Comparison of ENCODE assay signal across 8 cellular contexts in genomic region chr3:151156618-151157216, GRCh38. TPM values are rescaled to one million over a fixed set of nuclear protein-coding genes. Genes with fewer than 3 reads are reported as not detected.
DNase-seq lines count a peak whose midpoint lies in the region; ATAC-seq and TF ChIP-seq lines count a peak whose summit lies in the region.

No MANE protein-coding gene starts in this region.

- no peaks in the 10 kb centered on the region for H3K4me1 Mint-ChIP-seq in activated T-cell treated with anti-CD3 and anti-CD28 coated beads, Interleukin-2, amount 50 U/mL, for 72 hours (ENCODE audit: low read depth)
- peaks cover 2% of the 10 kb centered on the region for H3K4me1 Mint-ChIP-seq in activated T-cell treated with anti-CD3 and anti-CD28 coated beads, Interleukin-2, amount 50 U/mL, for 24 hours (ENCODE audit: low read depth)
- no peaks in the 10 kb centered on the region for H3K4me1 Mint-ChIP-seq in effector memory CD8-positive, alpha-beta T cell (ENCODE audit: low read depth in 2 of 2)
- no peaks in the 10 kb centered on the region for H3K4me1 Mint-ChIP-seq in naive B cell

- ATAC-seq in activated T-cell treated with anti-CD3 and anti-CD28 coated beads, Interleukin-2, amount 50 U/mL, for 72 hours (replicated peaks in 1 of 2): peak; percentile 65 to 75
- ATAC-seq in GM21723 (IDR thresholded peaks at IDR 0.05; ENCODE audit: unreplicated experiment) (peak; percentile 65), naive B cell (ENCODE audit: low read depth in 2 of 2) (peak; percentile 84 to 89), gastrocnemius medialis (no peak)
- ATAC-seq in effector memory CD8-positive, alpha-beta T cell (replicated peaks): peak; percentile 80

- H3K9me3 Mint-ChIP-seq in activated T-cell treated with anti-CD3 and anti-CD28 coated beads, Interleukin-2, amount 50 U/mL, for 72 hours: no peaks in the 10 kb centered on the region
- no peaks in the 10 kb centered on the region for H3K9me3 Mint-ChIP-seq in activated T-cell treated with anti-CD3 and anti-CD28 coated beads, Interleukin-2, amount 50 U/mL, for 24 hours
- H3K9me3 Mint-ChIP-seq in effector memory CD8-positive, alpha-beta T cell: no peaks in the 10 kb centered on the region
- H3K9me3 Mint-ChIP-seq in naive B cell: no peaks in the 10 kb centered on the region

- TF ChIP-seq CTCF in LNCAP (IDR thresholded peaks at IDR 0.05) (peak; percentile 69), Peyer's patch (IDR thresholded peaks at IDR 0.05) (peak in 5 of 6 experiments; percentile 1 to 64 (median 50)), gastrocnemius medialis (IDR thresholded peaks at IDR 0.05 in 4 of 5, conservative IDR thresholded peaks at IDR 0.05 in 1 of 5) (peak in 1 of 5 experiments; percentile 50)

- H3K36me3 Mint-ChIP-seq in activated T-cell treated with anti-CD3 and anti-CD28 coated beads, Interleukin-2, amount 50 U/mL, for 72 hours (ENCODE audit: insufficient read depth in 2 of 2): no peaks in the 10 kb centered on the region
- H3K36me3 Mint-ChIP-seq in activated T-cell treated with anti-CD3 and anti-CD28 coated beads, Interleukin-2, amount 50 U/mL, for 24 hours (ENCODE audit: low read depth): no peaks in the 10 kb centered on the region
- no peaks in the 10 kb centered on the region for H3K36me3 Mint-ChIP-seq in effector memory CD8-positive, alpha-beta T cell (ENCODE audit: insufficient read depth)
- H3K36me3 Mint-ChIP-seq in naive B cell: no peaks in the 10 kb centered on the region

- no peak overlapping the region for H3K27ac Mint-ChIP-seq in activated T-cell treated with anti-CD3 and anti-CD28 coated beads, Interleukin-2, amount 50 U/mL, for 72 hours
- H3K27ac Mint-ChIP-seq in activated T-cell treated with anti-CD3 and anti-CD28 coated beads, Interleukin-2, amount 50 U/mL, for 24 hours: no peak overlapping the region
- no peak overlapping the region for H3K27ac Mint-ChIP-seq in effector memory CD8-positive, alpha-beta T cell
- no peak overlapping the region for H3K27ac Mint-ChIP-seq in naive B cell

- H3K4me3 Mint-ChIP-seq in activated T-cell treated with anti-CD3 and anti-CD28 coated beads, Interleukin-2, amount 50 U/mL, for 72 hours: no peak overlapping the region
- H3K4me3 Mint-ChIP-seq in activated T-cell treated with anti-CD3 and anti-CD28 coated beads, Interleukin-2, amount 50 U/mL, for 24 hours: no peak overlapping the region
- no peak overlapping the region for H3K4me3 Mint-ChIP-seq in effector memory CD8-positive, alpha-beta T cell
- no peak overlapping the region for H3K4me3 Mint-ChIP-seq in naive B cell

- H3K27me3 Mint-ChIP-seq in activated T-cell treated with anti-CD3 and anti-CD28 coated beads, Interleukin-2, amount 50 U/mL, for 72 hours (ENCODE audit: low read depth): peaks cover 9% of the 10 kb centered on the region
- H3K27me3 Mint-ChIP-seq in activated T-cell treated with anti-CD3 and anti-CD28 coated beads, Interleukin-2, amount 50 U/mL, for 24 hours: no peaks in the 10 kb centered on the region
- peaks cover 22 to 34% of the 10 kb centered on the region in 2 donors for H3K27me3 Mint-ChIP-seq in effector memory CD8-positive, alpha-beta T cell
- peaks cover 0 to 4% (median 0%) of the 10 kb centered on the region in 3 donors for H3K27me3 Mint-ChIP-seq in naive B cell

- H3K4me1 ChIP-seq in Peyer's patch (no peaks in the 10 kb centered on the region), gastrocnemius medialis (no peaks in the 10 kb centered on the region)

- TF ChIP-seq POLR2A in Peyer's patch (IDR thresholded peaks at IDR 0.05) (no peak), gastrocnemius medialis (IDR thresholded peaks at IDR 0.05) (no peak)

- no peak overlapping the region for H3K4me3 ChIP-seq in Peyer's patch
- H3K4me3 ChIP-seq in gastrocnemius medialis: no peak overlapping the region

- peak; percentile 31 to 48 for DNase-seq in activated T-cell treated with anti-CD3 and anti-CD28 coated beads, Interleukin-2, amount 50 U/mL, for 72 hours
- no peak for DNase-seq in activated T-cell treated with anti-CD3 and anti-CD28 coated beads, Interleukin-2, amount 50 U/mL, for 24 hours
- no peak for DNase-seq in Peyer's patch
- DNase-seq in effector memory CD8-positive, alpha-beta T cell: peak; percentile 36 to 47 (median 43)
- peak; percentile 46 for DNase-seq in naive B cell
- DNase-seq in gastrocnemius medialis: no peak

- no peaks in the 10 kb centered on the region for H3K9me3 ChIP-seq in Peyer's patch
- H3K9me3 ChIP-seq in gastrocnemius medialis: no peaks in the 10 kb centered on the region

- no peaks in the 10 kb centered on the region for H3K36me3 ChIP-seq in Peyer's patch
- H3K36me3 ChIP-seq in gastrocnemius medialis: no peaks in the 10 kb centered on the region

- in situ Hi-C loops in gastrocnemius medialis (cut with MboI; ENCODE audit: low sequenced_read_pairs in 4 of 4): no loop called here

- intact Hi-C loops in gastrocnemius medialis (cut with DNase I; ENCODE audit: low total_unique reads): no loop called here

- H3K27me3 ChIP-seq in Peyer's patch (no peaks in the 10 kb centered on the region), gastrocnemius medialis (no peaks in the 10 kb centered on the region)

- H3K27ac ChIP-seq in Peyer's patch: no peak overlapping the region
- no peak overlapping the region for H3K27ac ChIP-seq in gastrocnemius medialis

RNA-seq across cellular contexts. Expression of gene GPR171, which starts 46.3 kb away (rescaled TPM):
- total RNA-seq in activated T-cell treated with anti-CD3 and anti-CD28 coated beads, Interleukin-2, amount 50 U/mL, for 72 hours: 100 to 1,000 TPM in 1 of 2 donors, 10 to 100 TPM in 1; 83.7 to 101 TPM
- total RNA-seq in Peyer's patch (10 to 100 TPM in 1 of 4 donors, 1 to 10 TPM in 3; 4.9 to 11.0 (median 7.3) TPM), gastrocnemius medialis (under 1 TPM in 1 of 4 donors, not detected in 3; 0.56 TPM)
- polyA plus RNA-seq in naive B cell (ENCODE audit: low read depth in 6 of 6): 1 to 10 TPM in 4 of 6 donors, under 1 TPM in 2; 0.62 to 4.7 (median 1.7) TPM

Comparison
In these comparisons a context has a peak if more than half of its experiments do, and no peak if none do; other contexts are left out.
1. DNase-seq: peak in activated T-cell treated with anti-CD3 and anti-CD28 coated beads, Interleukin-2, amount 50 U/mL, for 72 hours (2 of 2), effector memory CD8-positive, alpha-beta T cell (3 of 3) and naive B cell (single experiment); none in activated T-cell treated with anti-CD3 and anti-CD28 coated beads, Interleukin-2, amount 50 U/mL, for 24 hours (single experiment), Peyer's patch (0 of 3) and gastrocnemius medialis (0 of 2).
2. ATAC-seq: peak in activated T-cell treated with anti-CD3 and anti-CD28 coated beads, Interleukin-2, amount 50 U/mL, for 72 hours (2 of 2), GM21723 (single experiment), effector memory CD8-positive, alpha-beta T cell (single experiment) and naive B cell (2 of 2); none in gastrocnemius medialis (0 of 2).
3. RNA of gene GPR171, which starts 46.3 kb away (total RNA-seq): 83.7 to 101 TPM in activated T-cell treated with anti-CD3 and anti-CD28 coated beads, Interleukin-2, amount 50 U/mL, for 72 hours; 4.9 to 11.0 TPM in Peyer's patch and 0.56 TPM in gastrocnemius medialis; every median in the first group is over 4 times any median in the second.